Comparison of ENCODE assay signal across 1 cellular context in the genomic region with DNA sequence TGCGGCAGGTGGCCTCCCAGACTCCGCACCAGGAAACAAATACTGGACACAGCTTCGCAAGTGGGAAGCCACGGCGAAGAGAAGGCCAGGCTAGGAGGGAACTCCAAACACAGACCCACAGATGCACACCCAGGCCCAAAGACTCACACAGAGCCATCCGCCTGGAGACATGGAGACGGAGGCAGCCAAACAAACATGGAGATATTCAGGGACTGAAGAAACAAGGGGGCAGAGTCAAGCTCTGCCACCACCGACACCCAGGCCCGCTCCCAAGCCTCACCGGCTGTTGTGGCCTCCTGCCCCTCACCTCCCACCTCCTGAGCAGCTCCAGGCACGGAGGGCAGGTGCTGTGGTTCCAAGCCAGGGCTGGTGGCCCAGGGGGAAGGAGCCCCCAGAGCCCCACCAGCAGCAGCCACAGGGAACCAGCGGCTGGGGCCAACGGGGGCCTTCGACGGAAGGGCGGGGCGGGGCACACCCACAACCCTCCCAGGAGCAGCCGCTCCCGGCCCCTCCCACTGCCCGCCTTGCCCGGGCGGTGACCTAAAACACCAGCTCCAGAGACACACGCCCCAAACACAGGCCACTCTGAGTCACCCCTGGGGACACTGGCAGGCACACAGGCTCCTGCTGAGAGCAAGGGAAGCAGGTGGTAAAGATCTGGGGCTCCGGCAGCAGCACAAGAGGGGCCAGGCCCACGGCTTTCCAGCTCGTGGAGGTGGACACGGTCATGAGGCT.
TF ChIP-seq lines count a peak whose summit lies in the region.

No MANE protein-coding gene starts in this region.

TF ChIP-seq in K562, 482 proteins besides CTCF, POLR2A, EP300 and RAD21 (continued from another document and continues in another):
- TF ChIP-seq, protein P1, sequence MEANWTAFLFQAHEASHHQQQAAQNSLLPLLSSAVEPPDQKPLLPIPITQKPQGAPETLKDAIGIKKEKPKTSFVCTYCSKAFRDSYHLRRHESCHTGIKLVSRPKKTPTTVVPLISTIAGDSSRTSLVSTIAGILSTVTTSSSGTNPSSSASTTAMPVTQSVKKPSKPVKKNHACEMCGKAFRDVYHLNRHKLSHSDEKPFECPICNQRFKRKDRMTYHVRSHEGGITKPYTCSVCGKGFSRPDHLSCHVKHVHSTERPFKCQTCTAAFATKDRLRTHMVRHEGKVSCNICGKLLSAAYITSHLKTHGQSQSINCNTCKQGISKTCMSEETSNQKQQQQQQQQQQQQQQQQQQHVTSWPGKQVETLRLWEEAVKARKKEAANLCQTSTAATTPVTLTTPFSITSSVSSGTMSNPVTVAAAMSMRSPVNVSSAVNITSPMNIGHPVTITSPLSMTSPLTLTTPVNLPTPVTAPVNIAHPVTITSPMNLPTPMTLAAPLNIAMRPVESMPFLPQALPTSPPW (CRISPR knock-in tag; IDR thresholded peaks at IDR 0.05): peak; percentile 76
- TF ChIP-seq HDAC3 (IDR thresholded peaks at IDR 0.05; ENCODE audit: borderline replicate concordance, partially characterized antibody) (no peak), UBTF (IDR thresholded peaks at IDR 0.05; ENCODE audit: borderline replicate concordance in 1 of 2, low read depth in 2 of 2, low read length in 2 of 2) (0 out of 4 replicates have a peak, but pooled peaks of 1 of the 2 experiments have one; percentile 47), ZNF347 (CRISPR knock-in tag; IDR thresholded peaks at IDR 0.05; ENCODE audit: low read depth) (no peak), HLTF (IDR thresholded peaks at IDR 0.05) (no peak), ZNF785 (CRISPR knock-in tag; IDR thresholded peaks at IDR 0.05) (no peak), WHSC1 (IDR thresholded peaks at IDR 0.05; ENCODE audit: low read length) (no peak), FOXA1 (IDR thresholded peaks at IDR 0.05; ENCODE audit: borderline replicate concordance) (no peak), SRF (CRISPR knock-in tag; IDR thresholded peaks at IDR 0.05) (peak in 1 of 2 experiments; percentile 52; a peak in 1 of 4 replicates), L3MBTL2 (IDR thresholded peaks at IDR 0.05) (peak; percentile 37; the same call in 1 of the 2 replicates), GTF2F1 (IDR thresholded peaks at IDR 0.05; ENCODE audit: low read depth, low read length) (no peak), RERE (CRISPR knock-in tag; IDR thresholded peaks at IDR 0.05; ENCODE audit: borderline replicate concordance) (no peak), ZNF778 (CRISPR knock-in tag; IDR thresholded peaks at IDR 0.05) (no peak), ZFP36 (IDR thresholded peaks at IDR 0.05; ENCODE audit: low read depth, low read length, partially characterized antibody) (no peak), ZNF12 (CRISPR knock-in tag; IDR thresholded peaks at IDR 0.05) (no peak), ZNF217 (CRISPR knock-in tag; IDR thresholded peaks at IDR 0.05) (no peak), ELK1 (CRISPR knock-in tag; IDR thresholded peaks at IDR 0.05) (no peak), MEF2A (IDR thresholded peaks at IDR 0.05; ENCODE audit: control insufficient read depth, low read depth, low read length) (no peak), PRMT5 (CRISPR knock-in tag; IDR thresholded peaks at IDR 0.05) (no peak), NCOR1 (IDR thresholded peaks at IDR 0.05) (no peak), POLR2G (IDR thresholded peaks at IDR 0.05; ENCODE audit: low read depth, low read length) (peak; percentile 68), PHB2 (IDR thresholded peaks at IDR 0.05; ENCODE audit: low read depth) (no peak), NONO (IDR thresholded peaks at IDR 0.05; ENCODE audit: low read depth in 2 of 2, low read length in 1 of 2) (no peak), ARID1B (IDR thresholded peaks at IDR 0.05) (peak; percentile 59), FOXA3 (CRISPR knock-in tag; conservative IDR thresholded peaks at IDR 0.05 in 1 of 2, IDR thresholded peaks at IDR 0.05 in 1 of 2) (no peak), ADNP (tag; IDR thresholded peaks at IDR 0.05) (no peak), OTX1 (CRISPR knock-in tag; IDR thresholded peaks at IDR 0.05) (no peak), ILF3 (IDR thresholded peaks at IDR 0.05; ENCODE audit: borderline replicate concordance) (no peak), ZNF143 (CRISPR knock-in tag; IDR thresholded peaks at IDR 0.05) (no peak), ETV6 (IDR thresholded peaks at IDR 0.05; ENCODE audit: borderline replicate concordance in 1 of 2, low read depth in 2 of 2, low read length in 1 of 2) (no peak), ETV6 (CRISPR knock-in tag; IDR thresholded peaks at IDR 0.05; ENCODE audit: borderline replicate concordance) (no peak), ZKSCAN3 (CRISPR knock-in tag; IDR thresholded peaks at IDR 0.05) (no peak), HMGXB4 (CRISPR knock-in tag; IDR thresholded peaks at IDR 0.05) (no peak), DPF2 (IDR thresholded peaks at IDR 0.05) (peak; percentile 74; the same call in 1 of the 2 replicates), ZNF232 (CRISPR knock-in tag; IDR thresholded peaks at IDR 0.05) (no peak)
- TF ChIP-seq, protein P2, sequence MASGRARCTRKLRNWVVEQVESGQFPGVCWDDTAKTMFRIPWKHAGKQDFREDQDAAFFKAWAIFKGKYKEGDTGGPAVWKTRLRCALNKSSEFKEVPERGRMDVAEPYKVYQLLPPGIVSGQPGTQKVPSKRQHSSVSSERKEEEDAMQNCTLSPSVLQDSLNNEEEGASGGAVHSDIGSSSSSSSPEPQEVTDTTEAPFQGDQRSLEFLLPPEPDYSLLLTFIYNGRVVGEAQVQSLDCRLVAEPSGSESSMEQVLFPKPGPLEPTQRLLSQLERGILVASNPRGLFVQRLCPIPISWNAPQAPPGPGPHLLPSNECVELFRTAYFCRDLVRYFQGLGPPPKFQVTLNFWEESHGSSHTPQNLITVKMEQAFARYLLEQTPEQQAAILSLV (tag; IDR thresholded peaks at IDR 0.05): no peak
